20 cellular contexts compared by ENCODE assay signal in the genomic region with DNA sequence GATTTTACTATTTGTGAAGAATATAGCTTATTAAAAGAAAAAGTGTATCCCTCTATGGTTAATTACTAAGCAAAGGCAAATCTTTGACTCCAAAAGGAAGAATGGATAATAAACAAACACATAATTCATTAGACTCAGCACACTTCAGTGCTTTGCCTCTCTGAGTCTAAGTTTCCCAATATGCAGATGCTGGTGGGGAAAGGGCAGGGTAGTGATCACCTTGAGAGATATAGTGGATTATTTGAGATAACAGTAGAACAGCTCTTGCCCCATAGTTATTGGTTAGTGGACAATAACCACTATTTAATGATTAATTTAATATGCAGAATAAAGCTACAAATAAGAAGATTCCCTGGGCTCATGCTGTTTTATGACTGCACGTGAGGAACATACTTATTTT.
DNase-seq lines count a peak whose midpoint lies in the region; ATAC-seq and TF ChIP-seq lines count a peak whose summit lies in the region.
"Had no signal": no experiment of that assay in that cellular context is flagged by ENCODE, and none has a peak within 500 bp of the region (broad histone marks: within the 10 kb centered on the region; RNA-seq: fewer than 3 reads in every experiment).

No MANE protein-coding gene starts in this region.

- H3K79me2 ChIP-seq in osteoblast (ENCODE audit: insufficient read depth, low read length) = no peaks in the 10 kb centered on the region

- H3K36me3 ChIP-seq in left ventricle myocardium inferior = no peaks in the 10 kb centered on the region
- no peaks in the 10 kb centered on the region for H3K36me3 ChIP-seq in heart left ventricle
- no peaks in the 10 kb centered on the region for H3K36me3 ChIP-seq in osteoblast (ENCODE audit: insufficient read depth, low read length)
- H3K36me3 ChIP-seq: HAP-1 had no signal

- H3K27ac ChIP-seq in left ventricle myocardium inferior (replicated peaks) (peak overlapping the region; percentile 52), heart left ventricle (peak overlapping the region in 4 of 12 donors; percentile 36 to 81 (median 60)), osteoblast (ENCODE audit: low read depth, low read length) (no peak overlapping the region)
- H3K27ac ChIP-seq: A549 had no signal

- peaks cover 2% of the 10 kb centered on the region for H3K4me1 Mint-ChIP-seq in activated T-helper 2 cell treated with anti-CD3 and anti-CD28 coated beads, Interferon-gamma antibody, Interleukin-2, Interleukin-4, amounts not matched to agents 10 μg/mL and 5 μg/mL and 100 μg/mL, durations not matched to agents 14 hours and 24 hours and 36 hours (ENCODE audit: low read depth)
- H3K4me1 Mint-ChIP-seq: CD4-positive, alpha-beta memory T cell had no signal

- peaks cover 23% of the 10 kb centered on the region for H3K4me1 ChIP-seq in left ventricle myocardium inferior
- H3K4me1 ChIP-seq in heart left ventricle = peaks cover 0 to 12% (median 1%) of the 10 kb centered on the region in 12 donors
- no peaks in the 10 kb centered on the region for H3K4me1 ChIP-seq in osteoblast (ENCODE audit: insufficient read depth, low read length)
- H3K4me1 ChIP-seq: A549 had no signal

- TF ChIP-seq CTCF in left ventricle myocardium inferior (IDR thresholded peaks at IDR 0.05; ENCODE audit: borderline replicate concordance) (no peak), heart left ventricle (IDR thresholded peaks at IDR 0.05) (no peak), osteoblast (IDR thresholded peaks at IDR 0.05; ENCODE audit: extremely low read depth, low read depth, low read length) (no peak), GM13977 (IDR thresholded peaks at IDR 0.05; ENCODE audit: extremely low read depth, insufficient read depth, missing control alignments) (no peak)

- H3K9me3 ChIP-seq in left ventricle myocardium inferior (replicated peaks) (no peaks in the 10 kb centered on the region), heart left ventricle (no peaks in the 10 kb centered on the region), osteoblast (ENCODE audit: low read depth, low read length) (no peaks in the 10 kb centered on the region)
- H3K9me3 ChIP-seq: A549, HAP-1 had no signal

- no peak overlapping the region for H3K27ac Mint-ChIP-seq in activated T-helper 2 cell treated with anti-CD3 and anti-CD28 coated beads, Interferon-gamma antibody, Interleukin-2, Interleukin-4, amounts not matched to agents 10 μg/mL and 5 μg/mL and 100 μg/mL, durations not matched to agents 14 hours and 24 hours and 36 hours
- H3K27ac Mint-ChIP-seq: CD4-positive, alpha-beta memory T cell; HFFc6 had no signal

- no peak overlapping the region for H3K4me3 ChIP-seq in left ventricle myocardium inferior
- H3K4me3 ChIP-seq in heart left ventricle = no peak overlapping the region
- H3K4me3 ChIP-seq in osteoblast (ENCODE audit: insufficient read depth, low read length) = no peak overlapping the region
- H3K4me3 ChIP-seq: A549, HAP-1 had no signal

- H2AFZ ChIP-seq in osteoblast (ENCODE audit: low read length) = no peak overlapping the region

- H3K4me2 ChIP-seq in osteoblast (ENCODE audit: insufficient read depth, low read length) = no peak overlapping the region
- H3K4me2 ChIP-seq: A549 had no signal

- no peak overlapping the region for H3K4me3 Mint-ChIP-seq in activated T-helper 2 cell treated with anti-CD3 and anti-CD28 coated beads, Interferon-gamma antibody, Interleukin-2, Interleukin-4, amounts not matched to agents 10 μg/mL and 5 μg/mL and 100 μg/mL, durations not matched to agents 14 hours and 24 hours and 36 hours (ENCODE audit: low read depth)
- H3K4me3 Mint-ChIP-seq: CD4-positive, alpha-beta memory T cell; HFFc6 had no signal

- 90 to 97% (median 93%) methylated on average over 1 of the region's 1 CpG for WGBS in heart left ventricle, 4 donors

- TF ChIP-seq POLR2A in heart left ventricle (IDR thresholded peaks at IDR 0.05) = no peak

- no peaks in the 10 kb centered on the region for H3K36me3 Mint-ChIP-seq in activated T-helper 2 cell treated with anti-CD3 and anti-CD28 coated beads, Interferon-gamma antibody, Interleukin-2, Interleukin-4, amounts not matched to agents 10 μg/mL and 5 μg/mL and 100 μg/mL, durations not matched to agents 14 hours and 24 hours and 36 hours (ENCODE audit: low read depth)
- H3K36me3 Mint-ChIP-seq: CD4-positive, alpha-beta memory T cell had no signal

- peaks cover 7% of the 10 kb centered on the region for H3K27me3 Mint-ChIP-seq in activated T-helper 2 cell treated with anti-CD3 and anti-CD28 coated beads, Interferon-gamma antibody, Interleukin-2, Interleukin-4, amounts not matched to agents 10 μg/mL and 5 μg/mL and 100 μg/mL, durations not matched to agents 14 hours and 24 hours and 36 hours (ENCODE audit: low read depth)
- H3K27me3 Mint-ChIP-seq: CD4-positive, alpha-beta memory T cell had no signal

- H4K20me1 ChIP-seq in osteoblast (ENCODE audit: insufficient read depth, low read length) = no peaks in the 10 kb centered on the region

- H3K27me3 ChIP-seq in left ventricle myocardium inferior (ENCODE audit: low read depth) (no peaks in the 10 kb centered on the region), heart left ventricle (no peaks in the 10 kb centered on the region), osteoblast (ENCODE audit: insufficient read depth, low read length) (no peaks in the 10 kb centered on the region)

- no peak for ATAC-seq in heart left ventricle
- ATAC-seq: A549 had no signal

- intact Hi-C loops in left ventricle myocardium inferior (cut with micrococcal nuclease) = no loop called here
- intact Hi-C loops in heart left ventricle (cut with DNase I) = loop anchor here (5.0 to 10.0 kb wide), 11 partner anchors 38 to 638 kb away; a partner anchor contains a TSS
- intact Hi-C loops in activated T-helper 2 cell treated with anti-CD3 and anti-CD28 coated beads, Interferon-gamma antibody, Interleukin-2, Interleukin-4, amounts not matched to agents 10 μg/mL and 5 μg/mL and 100 μg/mL, durations not matched to agents 14 hours and 24 hours and 36 hours (cut with micrococcal nuclease) = loop anchor here (5.0 to 10.0 kb wide), 3 partner anchors 103 to 335 kb away; no protein-coding TSS in a partner anchor

- no peak for DNase-seq in left ventricle myocardium inferior
- no peak for DNase-seq in heart left ventricle
- DNase-seq in NCI-H146 treated with DMSO at 0.1 percent for 48 hours (lab: John Stamatoyannopoulos, UW; ENCODE audit: unreplicated experiment) = peak; percentile 16
- peak; percentile 19 for DNase-seq in osteoblast (ENCODE audit: insufficient read length, low spot score, missing footprints)
- no peak for DNase-seq in GM13977 (ENCODE audit: low spot score)
- DNase-seq in NCI-H1694 (lab: John Stamatoyannopoulos, UW) = no peak
- DNase-seq in activated T-helper 2 cell treated with anti-CD3 and anti-CD28 coated beads, Interferon-gamma antibody, Interleukin-2, Interleukin-4, amounts not matched to agents 10 μg/mL and 5 μg/mL and 100 μg/mL, durations not matched to agents 14 hours and 24 hours and 36 hours (ENCODE audit: low spot score) = no peak
- DNase-seq: 8988T; ACHN; C1 segment of cervical spinal cord; Calu3; CD4-positive, alpha-beta memory T cell; COR-L47; DMS53; DMS79 treated with DMSO at 0.1 percent for 48 hours; GF-D8; GOT3; HFFc6 had no signal

- in situ Hi-C loops in GM13977 (cut with MboI; ENCODE audit: low pct_unique_long_range_greater_than_20kb, low sequenced_read_pairs, unreplicated experiment) = loop anchor here (10.0 kb wide), 1 partner anchor 635 kb away; no protein-coding TSS in a partner anchor

- H3K9me3 Mint-ChIP-seq in activated T-helper 2 cell treated with anti-CD3 and anti-CD28 coated beads, Interferon-gamma antibody, Interleukin-2, Interleukin-4, amounts not matched to agents 10 μg/mL and 5 μg/mL and 100 μg/mL, durations not matched to agents 14 hours and 24 hours and 36 hours = no peaks in the 10 kb centered on the region
- H3K9me3 Mint-ChIP-seq: HFFc6 had no signal

Comparison
In these comparisons a context has a peak if more than half of its experiments do, and no peak if none do; other contexts are left out.
1. DNase-seq: peak in NCI-H146 treated with DMSO at 0.1 percent for 48 hours (single experiment) and osteoblast (single experiment); none in left ventricle myocardium inferior (single experiment), heart left ventricle (0 of 5), GM13977 (single experiment), NCI-H1694 (single experiment) and activated T-helper 2 cell treated with anti-CD3 and anti-CD28 coated beads, Interferon-gamma antibody, Interleukin-2, Interleukin-4, amounts not matched to agents 10 μg/mL and 5 μg/mL and 100 μg/mL, durations not matched to agents 14 hours and 24 hours and 36 hours (single experiment).